Comparison of ENCODE assay signal across 21 cellular contexts in genomic region chr12:93957870-93958269, GRCh38.
"Had no signal": no experiment of that assay in that cellular context is flagged by ENCODE, and none has a peak within 500 bp of the region (broad histone marks: within the 10 kb centered on the region; RNA-seq: fewer than 3 reads in every experiment).

No MANE protein-coding gene starts in this region.

- H3K4me3 Mint-ChIP-seq: activated CD8-positive, alpha-beta T cell treated with anti-CD3 and anti-CD28 coated beads for 36 hours; activated naive CD8-positive, alpha-beta T cell treated with anti-CD3 and anti-CD28 coated beads for 36 hours; activated T-helper 17 cell treated with anti-CD3 and anti-CD28 coated beads, Interleukin-2, amount 50 U/mL, for 72 hours; dendritic cell treated with granulocyte-macrophage colony-stimulating factor and Interleukin-4, amounts not matched to agents 40 ng/mL and 50 ng/mL, for 4 days; WTC11 had no signal

- H3K27me3 ChIP-seq: esophagus squamous epithelium, heart right ventricle, left lung, right atrium auricular region, tibial artery had no signal

- ATAC-seq: activated CD8-positive, alpha-beta T cell treated with anti-CD3 and anti-CD28 coated beads for 36 hours; activated T-helper 17 cell treated with anti-CD3 and anti-CD28 coated beads, Interleukin-2, amount 50 U/mL, for 72 hours; heart right ventricle; left lung; stimulated activated naive CD8-positive, alpha-beta T cell treated with anti-CD3 and anti-CD28 coated beads, Interleukin-15, Interleukin-2, amounts not matched to agents 100 U/mL and 50 U/mL, for 24 hours; WTC11 had no signal

- H3K27me3 Mint-ChIP-seq: activated CD8-positive, alpha-beta T cell treated with anti-CD3 and anti-CD28 coated beads for 36 hours; activated naive CD8-positive, alpha-beta T cell treated with anti-CD3 and anti-CD28 coated beads for 36 hours; activated T-helper 17 cell treated with anti-CD3 and anti-CD28 coated beads, Interleukin-2, amount 50 U/mL, for 72 hours; dendritic cell treated with granulocyte-macrophage colony-stimulating factor and Interleukin-4, amounts not matched to agents 40 ng/mL and 50 ng/mL, for 4 days; progenitor cell of endocrine pancreas had no signal

- H3K36me3 Mint-ChIP-seq: activated naive CD8-positive, alpha-beta T cell treated with anti-CD3 and anti-CD28 coated beads for 36 hours; WTC11 had no signal

- H3K27ac Mint-ChIP-seq: activated CD8-positive, alpha-beta T cell treated with anti-CD3 and anti-CD28 coated beads for 36 hours; activated naive CD8-positive, alpha-beta T cell treated with anti-CD3 and anti-CD28 coated beads for 36 hours; activated T-helper 17 cell treated with anti-CD3 and anti-CD28 coated beads, Interleukin-2, amount 50 U/mL, for 72 hours; dendritic cell treated with granulocyte-macrophage colony-stimulating factor and Interleukin-4, amounts not matched to agents 40 ng/mL and 50 ng/mL, for 4 days; progenitor cell of endocrine pancreas; WTC11 had no signal

- DNase-seq: activated CD4-positive, alpha-beta T cell treated with anti-CD3 and anti-CD28 coated beads for 4 hours; activated CD8-positive, alpha-beta T cell treated with anti-CD3 and anti-CD28 coated beads for 36 hours; activated naive CD4-positive, alpha-beta T cell; activated naive CD8-positive, alpha-beta T cell treated with anti-CD3 and anti-CD28 coated beads for 36 hours; activated T-cell treated with anti-CD3 and anti-CD28 coated beads, Interleukin-2, amount 50 U/mL, for 1 hour; amniotic stem cell; effector memory CD4-positive, alpha-beta T cell; esophagus squamous epithelium; heart right ventricle; left lung; occipital lobe; stimulated activated CD4-positive, alpha-beta T cell treated with anti-CD3 and anti-CD28 coated beads, Interleukin-12 subunit alpha, Interleukin-12 subunit beta, amount 100 ng/mL, for 4 hours; stimulated activated CD4-positive, alpha-beta T cell treated with anti-CD3 and anti-CD28 coated beads, Interleukin-1b, Interleukin-23, amount 100 ng/mL, for 48 hours; stimulated activated CD8-positive, alpha-beta memory T cell treated with anti-CD3 and anti-CD28 coated beads, Interleukin-4, amount 100 ng/mL, for 48 hours; stimulated activated naive CD8-positive, alpha-beta T cell treated with anti-CD3 and anti-CD28 coated beads, Interleukin-15, Interleukin-2, amounts not matched to agents 100 U/mL and 50 U/mL, for 24 hours; tibial artery had no signal

- H3K4me3 ChIP-seq: esophagus squamous epithelium, heart right ventricle, left lung, right atrium auricular region, tibial artery had no signal

- H3K4me1 ChIP-seq: esophagus squamous epithelium, left lung, right atrium auricular region had no signal

- H3K27ac ChIP-seq: esophagus squamous epithelium, tibial artery had no signal

- H3K36me3 ChIP-seq: esophagus squamous epithelium, heart right ventricle, left lung, right atrium auricular region, tibial artery had no signal

- H3K4me1 Mint-ChIP-seq: activated naive CD8-positive, alpha-beta T cell treated with anti-CD3 and anti-CD28 coated beads for 36 hours; WTC11 had no signal
